12 cellular contexts compared by ENCODE assay signal in genomic region chr10:72228318-72228751, GRCh38. TPM values are rescaled to one million over a fixed set of nuclear protein-coding genes. Genes with fewer than 3 reads are reported as not detected.
A peak's percentile ranks its signal among the peaks of the same experiment; 100 is the strongest.
DNase-seq lines count a peak whose midpoint lies in the region; ATAC-seq and TF ChIP-seq lines count a peak whose summit lies in the region.
"Had no signal": no experiment of that assay in that cellular context is flagged by ENCODE, and none has a peak within 500 bp of the region (broad histone marks: within the 10 kb centered on the region; RNA-seq: fewer than 3 reads in every experiment).

No MANE protein-coding gene starts in this region.

- H3K27ac ChIP-seq in cardiac muscle cell (peak overlapping the region; percentile 71), iPS-20b (ENCODE audit: low read length) (no peak overlapping the region), upper lobe of left lung (peak overlapping the region; percentile 14 to 71 (median 58))

- H3K4me3 ChIP-seq in cardiac muscle cell (no peak overlapping the region), iPS-20b (ENCODE audit: low read length) (no peak overlapping the region), upper lobe of left lung (no peak overlapping the region)

- 78 to 93% methylated on average over 2 of the region's 2 CpGs for WGBS in upper lobe of left lung, 2 donors

- intact Hi-C loops in cardiac septum (cut with DNase I) = no loop called here

- TF ChIP-seq CTCF in cardiac muscle cell (IDR thresholded peaks at IDR 0.05; ENCODE audit: low read depth, low read length) (no peak), upper lobe of left lung (IDR thresholded peaks at IDR 0.05) (no peak)

- ATAC-seq in upper lobe of left lung (ENCODE audit: low FRiP score in 2 of 2) (no peak), GM18498 (IDR thresholded peaks at IDR 0.05; ENCODE audit: unreplicated experiment) (no peak)

- H3K4me1 ChIP-seq in cardiac muscle cell (ENCODE audit: low read depth) = peaks cover 15% of the 10 kb centered on the region
- peaks cover 9% of the 10 kb centered on the region for H3K4me1 ChIP-seq in iPS-20b (ENCODE audit: insufficient read depth, low read length)
- H3K4me1 ChIP-seq in upper lobe of left lung = peaks cover 21 to 32% (median 27%) of the 10 kb centered on the region in 4 donors

- H3K27me3 ChIP-seq in cardiac muscle cell (no peaks in the 10 kb centered on the region), iPS-20b (ENCODE audit: insufficient read depth, low read length) (no peaks in the 10 kb centered on the region), upper lobe of left lung (no peaks in the 10 kb centered on the region)

- 0 out of 2 replicates have a peak overlapping the region, but pooled peaks have one; percentile 6 for H3K9ac ChIP-seq in iPS-20b (ENCODE audit: low read depth, low read length)

- H3K36me3 ChIP-seq in cardiac muscle cell (peaks cover 14% of the 10 kb centered on the region), iPS-20b (ENCODE audit: insufficient read depth, low read depth, low read length) (peaks cover 34% of the 10 kb centered on the region), upper lobe of left lung (peaks cover 11 to 60% (median 22%) of the 10 kb centered on the region in 4 donors)

- no peak for TF ChIP-seq POLR2A in upper lobe of left lung (IDR thresholded peaks at IDR 0.05)

- TF ChIP-seq EP300 in upper lobe of left lung (IDR thresholded peaks at IDR 0.05) = no peak

- H3K9me3 ChIP-seq in cardiac muscle cell (ENCODE audit: low read depth) = no peaks in the 10 kb centered on the region
- no peaks in the 10 kb centered on the region for H3K9me3 ChIP-seq in iPS-20b (ENCODE audit: insufficient read depth, low read depth, low read length)
- H3K9me3 ChIP-seq in upper lobe of left lung = no peaks in the 10 kb centered on the region

- DNase-seq in cardiac muscle cell (ENCODE audit: low read depth in 1 of 2, low spot score in 1 of 2) (no peak), cardiac septum (ENCODE audit: low spot score) (no peak), NCI-H69 (lab: John Stamatoyannopoulos, UW) (peak; percentile 95), upper lobe of left lung (no peak), HPDE6-E6E7 (ENCODE audit: extremely low spot score) (no peak)
- no peak for DNase-seq in activated CD4-positive, alpha-beta T cell treated with anti-CD3 and anti-CD28 coated beads for 4 hours
- DNase-seq: activated CD4-positive, alpha-beta T cell treated with anti-CD3 and anti-CD28 coated beads for 48 hours; NCI-H1694 treated with DMSO at 0.1 percent for 48 hours; SHP77; stimulated activated CD4-positive, alpha-beta T cell treated with anti-CD3 and anti-CD28 coated beads, Interleukin-4, amount 100 ng/mL, for 1 hour had no signal

RNA-seq across cellular contexts. Expression of gene ASCC1, which starts 12.3 kb away (rescaled TPM):
- total RNA-seq in cardiac muscle cell (41.3 and 47.9 TPM in 2 replicates), cardiac septum (21.2 TPM), upper lobe of left lung (10 to 100 TPM; 20.4 to 40.7 (median 24.4) TPM)
- polyA plus RNA-seq in cardiac muscle cell = 58.4 and 61.0 TPM in 2 replicates

RNA-seq across cellular contexts. Expression of gene ANAPC16, which starts 12.5 kb away (rescaled TPM):
- 92.2 and 103 TPM in 2 replicates for total RNA-seq in cardiac muscle cell
- polyA plus RNA-seq in cardiac muscle cell = 242 and 283 TPM in 2 replicates
- total RNA-seq in cardiac septum = 171 TPM
- total RNA-seq in upper lobe of left lung = 100 to 1,000 TPM in 1 of 6 donors, 10 to 100 TPM in 5; 34.6 to 110 (median 92.6) TPM

RNA-seq across cellular contexts. Expression of gene DDIT4, which starts 45.4 kb away (rescaled TPM):
- total RNA-seq in cardiac muscle cell (213 and 227 TPM in 2 replicates), cardiac septum (22.6 TPM), upper lobe of left lung (100 to 1,000 TPM in 5 of 6 donors, 10 to 100 TPM in 1; 81.0 to 218 (median 151) TPM)
- 210 and 276 TPM in 2 replicates for polyA plus RNA-seq in cardiac muscle cell
